In the genomic region with DNA sequence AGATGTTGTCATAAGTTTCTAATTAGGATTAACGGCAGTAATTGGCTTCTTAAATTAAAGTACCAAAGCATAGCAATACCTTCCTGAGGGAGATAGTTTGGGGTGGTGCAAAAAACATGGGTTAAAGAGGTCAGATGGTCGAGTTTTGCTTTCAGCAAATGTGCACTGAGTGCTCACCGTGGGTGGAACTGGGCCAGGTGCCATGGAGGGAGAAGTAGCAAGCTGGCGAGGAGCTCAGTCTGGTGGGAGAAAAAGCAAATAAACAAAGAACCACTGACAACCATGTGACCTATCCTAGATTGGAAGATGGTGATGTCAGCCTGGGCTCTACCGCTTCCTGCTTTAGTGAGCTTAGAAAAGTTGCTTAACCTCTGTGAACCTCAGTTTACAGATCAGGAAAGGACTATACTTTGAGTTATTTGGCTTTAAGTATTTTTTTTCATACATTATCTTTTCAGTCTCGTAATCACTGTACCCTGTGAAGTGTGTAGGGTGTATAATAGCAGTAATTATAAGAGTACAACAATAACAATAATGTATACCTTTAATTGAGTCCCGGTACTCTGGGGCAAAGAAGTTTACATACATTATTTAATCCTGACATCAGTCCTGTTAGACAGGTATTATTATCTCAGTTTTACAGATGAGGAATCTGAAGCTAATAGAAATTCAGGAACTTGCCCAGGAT, we compare ENCODE assay signal across 8 cellular contexts.
DNase-seq lines count a peak whose midpoint lies in the region; ATAC-seq, FAIRE-seq and TF ChIP-seq lines count a peak whose summit lies in the region.

No MANE protein-coding gene starts in this region.

- ATAC-seq in GM18868 (IDR thresholded peaks at IDR 0.05; ENCODE audit: unreplicated experiment) (peak; percentile 73), HG03135 (IDR thresholded peaks at IDR 0.05; ENCODE audit: unreplicated experiment) (peak; percentile 53)

- FAIRE-seq in frontal cortex (lab: Jason Lieb, UNC) = no peak

- peaks cover 5% of the 10 kb centered on the region for H3K27me3 Mint-ChIP-seq in progenitor cell of endocrine pancreas

- no peak overlapping the region for H3K4me3 ChIP-seq in BJ (ENCODE audit: low read depth, low read length)
- H3K4me3 ChIP-seq in H7 (ENCODE audit: insufficient read depth, low read depth, low read length) = no peak overlapping the region

- POLR2A ChIA-PET in BJ (lab: Charles Lee) = interaction anchor here (0.6 kb wide), 1 partner anchor 108 kb away, joined by 4 read pairs; no protein-coding TSS in a partner anchor

- H3K9me3 Mint-ChIP-seq in progenitor cell of endocrine pancreas (ENCODE audit: low read depth) = no peaks in the 10 kb centered on the region

- peaks cover 9% of the 10 kb centered on the region for H3K4me1 Mint-ChIP-seq in progenitor cell of endocrine pancreas (ENCODE audit: low read depth)

- no peak for TF ChIP-seq CTCF in BJ (IDR thresholded peaks at IDR 0.05; ENCODE audit: insufficient read depth, low read depth, low read length)
- no peak for TF ChIP-seq CTCF in progenitor cell of endocrine pancreas (IDR thresholded peaks at IDR 0.05; ENCODE audit: unreplicated experiment)

- CTCF ChIA-PET in BJ (lab: Yijun Ruan, JAX) = interaction anchor here (0.8 to 3.2 kb wide), 15 partner anchors 10 to 1313 kb away, joined by 3 to 27 read pairs (median 4); a partner anchor contains a TSS

- no peaks in the 10 kb centered on the region for H3K36me3 Mint-ChIP-seq in progenitor cell of endocrine pancreas (ENCODE audit: insufficient read depth)

- no peak overlapping the region for H3K4me3 Mint-ChIP-seq in progenitor cell of endocrine pancreas (ENCODE audit: low read depth)

- peak; percentile 57 for DNase-seq in BJ (ENCODE audit: low read depth)
- peak; percentile 56 for DNase-seq in NCI-H345 treated with DMSO at 0.1 percent for 48 hours (lab: John Stamatoyannopoulos, UW; ENCODE audit: unreplicated experiment)
- peak; percentile 67 for DNase-seq in activated effector memory CD4-positive, alpha-beta T cell treated with anti-CD3 and anti-CD28 coated beads, Interleukin-2, amount 50 U/mL, for 16 hours
- DNase-seq in frontal cortex (ENCODE audit: low spot score in 2 of 2) = peak; percentile 18 to 56
- DNase-seq in progenitor cell of endocrine pancreas (ENCODE audit: low spot score, unreplicated experiment) = no peak
- DNase-seq in H7 = no peak

- peak overlapping the region; percentile 4 for H3K27ac Mint-ChIP-seq in progenitor cell of endocrine pancreas

- H3K36me3 ChIP-seq in BJ (ENCODE audit: control insufficient read depth, insufficient read depth, low read length) (no peaks in the 10 kb centered on the region), H7 (replicated peaks; ENCODE audit: control insufficient read depth, insufficient read depth, low read length) (no peaks in the 10 kb centered on the region)

- peaks cover 7% of the 10 kb centered on the region for H3K27me3 ChIP-seq in BJ (ENCODE audit: control insufficient read depth, insufficient read depth, low read length)
- H3K27me3 ChIP-seq in H7 (ENCODE audit: control insufficient read depth, insufficient read depth, low read length) = no peaks in the 10 kb centered on the region

Comparison
In these comparisons a context has a peak if more than half of its experiments do, and no peak if none do; other contexts are left out.
1. DNase-seq: peak in BJ (single experiment), NCI-H345 treated with DMSO at 0.1 percent for 48 hours (single experiment), activated effector memory CD4-positive, alpha-beta T cell treated with anti-CD3 and anti-CD28 coated beads, Interleukin-2, amount 50 U/mL, for 16 hours (single experiment) and frontal cortex (2 of 2); none in progenitor cell of endocrine pancreas (single experiment) and H7 (single experiment).